ENCODE assay signal across 1 cellular context in genomic region chrX:99371976-99372595, GRCh38.
TF ChIP-seq lines count a peak whose summit lies in the region.

No MANE protein-coding gene starts in this region.

TF ChIP-seq in SK-N-SH, 30 proteins besides CTCF, POLR2A, EP300 and RAD21 (continued from another document):
- TF ChIP-seq USF2 (IDR thresholded peaks at IDR 0.05; ENCODE audit: borderline replicate concordance, low read depth, low read length), result no peak
- peak; percentile 57 for TF ChIP-seq NRF1 (IDR thresholded peaks at IDR 0.05; ENCODE audit: low read depth, low read length)
- TF ChIP-seq EZH2phosphoT487 (IDR thresholded peaks at IDR 0.05; ENCODE audit: borderline replicate concordance, low read depth), result no peak
- TF ChIP-seq ELF1 (IDR thresholded peaks at IDR 0.05), result 0 out of 2 replicates have a peak, but pooled peaks have one; percentile 20
- TF ChIP-seq, protein P1, sequence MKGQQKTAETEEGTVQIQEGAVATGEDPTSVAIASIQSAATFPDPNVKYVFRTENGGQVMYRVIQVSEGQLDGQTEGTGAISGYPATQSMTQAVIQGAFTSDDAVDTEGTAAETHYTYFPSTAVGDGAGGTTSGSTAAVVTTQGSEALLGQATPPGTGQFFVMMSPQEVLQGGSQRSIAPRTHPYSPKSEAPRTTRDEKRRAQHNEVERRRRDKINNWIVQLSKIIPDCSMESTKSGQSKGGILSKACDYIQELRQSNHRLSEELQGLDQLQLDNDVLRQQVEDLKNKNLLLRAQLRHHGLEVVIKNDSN (IDR thresholded peaks at IDR 0.05; ENCODE audit: borderline replicate concordance, low read depth), result no peak
- TF ChIP-seq YY1 (IDR thresholded peaks at IDR 0.05; ENCODE audit: low read depth), result no peak
- peak; percentile 16; the same call in 1 of the 2 replicates for TF ChIP-seq MXI1 (IDR thresholded peaks at IDR 0.05; ENCODE audit: low read depth, low read length)
- no peak for TF ChIP-seq RXRA (IDR thresholded peaks at IDR 0.05; ENCODE audit: borderline replicate concordance, low read depth)
- TF ChIP-seq SIN3A (IDR thresholded peaks at IDR 0.05; ENCODE audit: borderline replicate concordance, low read depth, low read length), result no peak
- peak; percentile 60 for TF ChIP-seq GABPA (IDR thresholded peaks at IDR 0.05; ENCODE audit: low read depth)
- no peak for TF ChIP-seq JUND (IDR thresholded peaks at IDR 0.05)
